Comparison of ENCODE assay signal across 12 cellular contexts in the genomic region with DNA sequence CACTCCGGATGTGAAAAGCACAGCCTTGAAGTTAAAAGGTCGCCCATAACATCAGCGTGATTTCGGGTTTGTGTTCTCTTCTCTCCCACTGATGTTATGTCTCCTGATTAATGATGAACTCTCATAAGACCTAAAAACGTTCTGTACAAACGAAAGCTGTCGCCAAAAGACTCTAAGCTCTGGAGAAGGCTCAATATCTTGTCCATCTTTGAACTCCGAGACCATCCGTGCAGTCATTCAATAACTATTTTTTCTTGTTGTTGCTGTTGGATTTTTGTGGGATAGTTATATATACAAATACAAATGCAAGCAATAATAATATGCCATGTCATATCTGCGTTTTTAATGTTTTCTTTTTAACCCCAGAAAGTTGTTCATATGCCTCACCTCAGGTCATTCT.
DNase-seq lines count a peak whose midpoint lies in the region; ATAC-seq, FAIRE-seq and TF ChIP-seq lines count a peak whose summit lies in the region.
"Had no signal": no experiment of that assay in that cellular context is flagged by ENCODE, and none has a peak within 500 bp of the region (broad histone marks: within the 10 kb centered on the region; RNA-seq: fewer than 3 reads in every experiment).

No MANE protein-coding gene starts in this region.

- FAIRE-seq in kidney (lab: Jason Lieb, UNC) = no peak
- FAIRE-seq: GM18507 had no signal

- H3K27ac ChIP-seq in brain microvascular endothelial cell (peak overlapping the region; percentile 98), kidney (ENCODE audit: low read depth in 2 of 2, low read length in 2 of 2) (peak overlapping the region in 1 of 2 donors; percentile 7)

- H3K9me3 ChIP-seq in kidney (ENCODE audit: control insufficient read depth in 1 of 2, low read length in 2 of 2) = no peaks in the 10 kb centered on the region
- H3K9me3 ChIP-seq: left lung had no signal

- intact Hi-C loops in kidney (cut with DNase I) = no loop called here

- H3K36me3 Mint-ChIP-seq in stimulated activated memory B cell treated with anti-CD40 and anti-IgM and Interleukin-4, amounts not matched to agents 10 μg/mL and 1 μg/mL and 100 μg/mL, for 72 hours = no peaks in the 10 kb centered on the region

- no peaks in the 10 kb centered on the region for H3K4me1 ChIP-seq in kidney (ENCODE audit: control insufficient read depth in 1 of 2, insufficient read depth in 1 of 2, low read depth in 1 of 2, low read length in 2 of 2)

- H3K4me3 ChIP-seq in HFF-Myc (replicated peaks; ENCODE audit: low read depth, low read length) = peak overlapping the region; percentile 25
- H3K4me3 ChIP-seq in brain microvascular endothelial cell (ENCODE audit: low read depth, low read length) = no peak overlapping the region
- H3K4me3 ChIP-seq in kidney (ENCODE audit: low read length in 2 of 2) = peak overlapping the region; percentile 17 to 19
- H3K4me3 ChIP-seq: left lung had no signal

- H3K4me1 Mint-ChIP-seq in stimulated activated memory B cell treated with anti-CD40 and anti-IgM and Interleukin-4, amounts not matched to agents 10 μg/mL and 1 μg/mL and 100 μg/mL, for 72 hours = peaks cover 34% of the 10 kb centered on the region

- H3K36me3 ChIP-seq in brain microvascular endothelial cell (replicated peaks) (no peaks in the 10 kb centered on the region), kidney (ENCODE audit: control insufficient read depth in 1 of 2, insufficient read depth in 2 of 2, low read length in 2 of 2) (no peaks in the 10 kb centered on the region)
- H3K36me3 ChIP-seq: left lung had no signal

- no peak overlapping the region for H3K4me3 Mint-ChIP-seq in stimulated activated memory B cell treated with anti-CD40 and anti-IgM and Interleukin-4, amounts not matched to agents 10 μg/mL and 1 μg/mL and 100 μg/mL, for 72 hours
- H3K4me3 Mint-ChIP-seq: effector memory CD8-positive, alpha-beta T cell had no signal

- in situ Hi-C loops in brain microvascular endothelial cell (cut with HindIII; ENCODE audit: low pct_ligation_motif_present, low sequenced_read_pairs) = no loop called here

- H3K9me3 Mint-ChIP-seq in stimulated activated memory B cell treated with anti-CD40 and anti-IgM and Interleukin-4, amounts not matched to agents 10 μg/mL and 1 μg/mL and 100 μg/mL, for 72 hours = no peaks in the 10 kb centered on the region
- H3K9me3 Mint-ChIP-seq: effector memory CD8-positive, alpha-beta T cell had no signal

- TF ChIP-seq CTCF in HFF-Myc (IDR thresholded peaks at IDR 0.05; ENCODE audit: low read depth, low read length, missing control alignments) = no peak
- TF ChIP-seq CTCF in brain microvascular endothelial cell (IDR thresholded peaks at IDR 0.05; ENCODE audit: low read depth, low read length, missing control alignments) = no peak
- no peak for TF ChIP-seq CTCF in kidney (IDR thresholded peaks at IDR 0.05; ENCODE audit: borderline replicate concordance, extremely low read depth, insufficient read depth)

- H3K27me3 Mint-ChIP-seq in stimulated activated memory B cell treated with anti-CD40 and anti-IgM and Interleukin-4, amounts not matched to agents 10 μg/mL and 1 μg/mL and 100 μg/mL, for 72 hours = no peaks in the 10 kb centered on the region
- H3K27me3 Mint-ChIP-seq: effector memory CD8-positive, alpha-beta T cell had no signal

- no peaks in the 10 kb centered on the region for H3K27me3 ChIP-seq in brain microvascular endothelial cell (replicated peaks)
- H3K27me3 ChIP-seq: left lung had no signal

- ATAC-seq in stimulated activated memory B cell treated with anti-CD40 and anti-IgM and Interleukin-4, amounts not matched to agents 10 μg/mL and 1 μg/mL and 100 μg/mL, for 72 hours = no peak
- ATAC-seq: effector memory CD8-positive, alpha-beta T cell had no signal

- no peak overlapping the region for H3K9ac ChIP-seq in kidney (ENCODE audit: low read length in 2 of 2)

- no peak for DNase-seq in HFF-Myc (ENCODE audit: extremely low read depth, low read depth)
- DNase-seq in brain microvascular endothelial cell = peak; percentile 43
- DNase-seq in kidney = no peak
- no peak for DNase-seq in GM19238 (ENCODE audit: insufficient read length, low spot score)
- no peak for DNase-seq in AG20443 (ENCODE audit: low spot score)
- DNase-seq in NOMO-1 (lab: John Stamatoyannopoulos, UW; ENCODE audit: unreplicated experiment in 2 of 2) = no peak
- no peak for DNase-seq in HuH-7 (ENCODE audit: low spot score)
- DNase-seq: effector memory CD8-positive, alpha-beta T cell; stimulated activated CD4-positive, alpha-beta T cell treated with anti-CD3 and anti-CD28 coated beads, Interleukin-2, amount 100 ng/mL, for 24 hours had no signal

- peak overlapping the region; percentile 67 for H3K27ac Mint-ChIP-seq in stimulated activated memory B cell treated with anti-CD40 and anti-IgM and Interleukin-4, amounts not matched to agents 10 μg/mL and 1 μg/mL and 100 μg/mL, for 72 hours
- H3K27ac Mint-ChIP-seq: effector memory CD8-positive, alpha-beta T cell had no signal
